In genomic region chr20:62875419-62876355, GRCh38 we compare ENCODE assay signal across 8 cellular contexts. TPM values are rescaled to one million over a fixed set of nuclear protein-coding genes. Genes with fewer than 3 reads are reported as not detected.
DNase-seq lines count a peak whose midpoint lies in the region; ATAC-seq, FAIRE-seq and TF ChIP-seq lines count a peak whose summit lies in the region.

No MANE protein-coding gene starts in this region.

- H3K27ac ChIP-seq in OCI-LY3 (ENCODE audit: low read length) (0 out of 2 replicates have a peak overlapping the region, but pooled peaks have one; percentile 2), colonic mucosa (peak overlapping the region; percentile 36), right lobe of liver (peak overlapping the region; percentile 23 to 59 (median 31)), subcutaneous abdominal adipose tissue (ENCODE audit: low read depth, low read length) (peak overlapping the region; percentile 62)

- no peaks in the 10 kb centered on the region for H3K79me2 ChIP-seq in OCI-LY3 (ENCODE audit: low read length)

- H4K20me1 ChIP-seq in OCI-LY3 (ENCODE audit: insufficient read depth, low read length): no peaks in the 10 kb centered on the region

- TF ChIP-seq CTCF in OCI-LY3 (IDR thresholded peaks at IDR 0.05; ENCODE audit: low read depth, low read length) (no peak), colonic mucosa (IDR thresholded peaks at IDR 0.05) (peak; percentile 30), right lobe of liver (IDR thresholded peaks at IDR 0.05) (peak; percentile 18 to 41 (median 28))

- intact Hi-C loops in colonic mucosa (cut with DNase I) (no loop called here), right lobe of liver (cut with DNase I) (loop anchor here in 1 of 2 donors (10.0 kb wide), 1 partner anchor 129 kb away; the partner anchor contains the start of gene BHLHE23)

- H3K4me1 ChIP-seq in OCI-LY3 (ENCODE audit: low read length) (peaks cover 22% of the 10 kb centered on the region), colonic mucosa (no peaks in the 10 kb centered on the region), right lobe of liver (peaks cover 0 to 4% (median 0%) of the 10 kb centered on the region in 4 donors), subcutaneous abdominal adipose tissue (ENCODE audit: control insufficient read depth in 5 of 5, insufficient read depth in 5 of 5, low read length in 5 of 5) (peaks cover 11 to 27% (median 23%) of the 10 kb centered on the region in 5 donors)

- H3K9ac ChIP-seq in OCI-LY3 (ENCODE audit: low read length): no peak overlapping the region
- no peak overlapping the region for H3K9ac ChIP-seq in colonic mucosa (ENCODE audit: low read depth in 2 of 2, low read length in 2 of 2)
- peak overlapping the region in 1 of 5 donors; percentile 53 for H3K9ac ChIP-seq in subcutaneous abdominal adipose tissue (ENCODE audit: low read length in 5 of 5)

- H3K36me3 ChIP-seq in OCI-LY3 (replicated peaks; ENCODE audit: low read depth, low read length): no peaks in the 10 kb centered on the region
- no peaks in the 10 kb centered on the region for H3K36me3 ChIP-seq in colonic mucosa
- H3K36me3 ChIP-seq in right lobe of liver: peaks cover 0 to 3% (median 0%) of the 10 kb centered on the region in 4 donors
- H3K36me3 ChIP-seq in subcutaneous abdominal adipose tissue (ENCODE audit: control insufficient read depth in 5 of 5, insufficient read depth in 5 of 5, low read length in 5 of 5): peaks cover 0 to 8% (median 6%) of the 10 kb centered on the region in 5 donors

- no peak overlapping the region for H2AFZ ChIP-seq in OCI-LY3 (ENCODE audit: low read depth, low read length)

- no peaks in the 10 kb centered on the region for H3K27me3 ChIP-seq in OCI-LY3 (ENCODE audit: low read depth, low read length)
- H3K27me3 ChIP-seq in colonic mucosa: no peaks in the 10 kb centered on the region
- H3K27me3 ChIP-seq in right lobe of liver: no peaks in the 10 kb centered on the region
- H3K27me3 ChIP-seq in subcutaneous abdominal adipose tissue (ENCODE audit: control insufficient read depth in 5 of 5, insufficient read depth in 4 of 5, low read length in 5 of 5): no peaks in the 10 kb centered on the region

- no peak for TF ChIP-seq POLR2A in right lobe of liver (IDR thresholded peaks at IDR 0.05)
- no peak for TF ChIP-seq POLR2A in GM12891 (IDR thresholded peaks at IDR 0.05; ENCODE audit: low read depth, low read length)

- DNase-seq in AG20443 (ENCODE audit: low spot score) (peak; percentile 91), HS-27A (ENCODE audit: low read depth) (peak; percentile 58), colonic mucosa (peak; percentile 66), right lobe of liver (peak in 2 of 3 donors; percentile 76 to 80), GM12891 (ENCODE audit: insufficient read length, low spot score) (no peak)
- no peak for DNase-seq in stimulated activated CD4-positive, alpha-beta T cell treated with anti-CD3 and anti-CD28 coated beads, Interleukin-4, amount 100 ng/mL, for 4 hours

- WGBS in right lobe of liver (ENCODE audit: insufficient coverage, low coverage, low lambda C conversion rate, missing lambda C conversion rate): 36% methylated on average over 20 of the region's 34 CpGs

- H3K4me2 ChIP-seq in OCI-LY3 (ENCODE audit: low read length): no peak overlapping the region

- ATAC-seq in right lobe of liver: peak; percentile 75 to 86 (median 78)

- FAIRE-seq in GM12891 (lab: Jason Lieb, UNC): no peak

- no peak overlapping the region for H3K4me3 ChIP-seq in OCI-LY3 (ENCODE audit: low read length)
- no peak overlapping the region for H3K4me3 ChIP-seq in colonic mucosa
- no peak overlapping the region for H3K4me3 ChIP-seq in right lobe of liver
- peak overlapping the region; percentile 8 to 48 (median 18) for H3K4me3 ChIP-seq in subcutaneous abdominal adipose tissue (ENCODE audit: low read depth in 1 of 5, low read length in 5 of 5)

- H3K9me3 ChIP-seq in OCI-LY3 (ENCODE audit: insufficient read depth, low read length) (no peaks in the 10 kb centered on the region), colonic mucosa (no peaks in the 10 kb centered on the region), right lobe of liver (no peaks in the 10 kb centered on the region), subcutaneous abdominal adipose tissue (ENCODE audit: control insufficient read depth in 5 of 5, low read length in 5 of 5) (no peaks in the 10 kb centered on the region)

TF ChIP-seq in GM12891, 5 proteins besides CTCF, POLR2A, EP300 and RAD21:
- TF ChIP-seq TAF1 (IDR thresholded peaks at IDR 0.05; ENCODE audit: low read depth, low read length) (no peak), SPI1 (IDR thresholded peaks at IDR 0.05; ENCODE audit: low read depth, low read length) (no peak), POU2F2 (IDR thresholded peaks at IDR 0.05; ENCODE audit: low read depth, low read length) (no peak), PAX5 (IDR thresholded peaks at IDR 0.05; ENCODE audit: insufficient read depth, low read length, severe bottlenecking) (no peak), POLR2AphosphoS5 (IDR thresholded peaks at IDR 0.05; ENCODE audit: low read depth, low read length) (no peak)

RNA-seq across cellular contexts. Expression of gene TCFL5, which starts 14.1 kb away (rescaled TPM):
- total RNA-seq in colonic mucosa: 1 to 10 TPM; 6.2 to 7.3 TPM
- total RNA-seq in right lobe of liver: 1 to 10 TPM; 2.9 to 5.1 (median 3.9) TPM
- 9.5 TPM for polyA plus RNA-seq in GM12891 (2012; ENCODE audit: low read depth, missing spikeins)

RNA-seq across cellular contexts. Expression of gene DIDO1, which starts 50.6 kb away (rescaled TPM):
- total RNA-seq in colonic mucosa: 10 to 100 TPM; 41.4 to 50.4 TPM
- total RNA-seq in right lobe of liver: 10 to 100 TPM; 18.3 to 28.1 (median 21.1) TPM
- polyA plus RNA-seq in GM12891 (2012; ENCODE audit: low read depth, missing spikeins): 29.5 TPM

RNA-seq across cellular contexts. Expression of gene COL9A3, which starts 58.8 kb away (rescaled TPM):
- 1 to 10 TPM; 2.7 to 3.6 TPM for total RNA-seq in colonic mucosa
- total RNA-seq in right lobe of liver: 1 to 10 TPM; 1.5 to 7.6 (median 3.5) TPM
- 1.6 TPM for polyA plus RNA-seq in GM12891 (2012; ENCODE audit: low read depth, missing spikeins)

Comparison
In these comparisons a context has a peak if more than half of its experiments do, and no peak if none do; other contexts are left out.
1. DNase-seq: peak in AG20443 (single experiment), HS-27A (single experiment), colonic mucosa (single experiment) and right lobe of liver (2 of 3); none in stimulated activated CD4-positive, alpha-beta T cell treated with anti-CD3 and anti-CD28 coated beads, Interleukin-4, amount 100 ng/mL, for 4 hours (0 of 2) and GM12891 (single experiment).
2. H3K27ac ChIP-seq: peak in every context shown above with its lines; median percentile 62 in subcutaneous abdominal adipose tissue; 36 in colonic mucosa; 31 in right lobe of liver; 2 in OCI-LY3.
3. H3K4me3 ChIP-seq: peak in subcutaneous abdominal adipose tissue (5 of 5); none in OCI-LY3 (single experiment), colonic mucosa (single experiment) and right lobe of liver (0 of 3).